17 cellular contexts compared by ENCODE assay signal in genomic region chr19:8767257-8767656, GRCh38. TPM values are rescaled to one million over a fixed set of nuclear protein-coding genes. Genes with fewer than 3 reads are reported as not detected.
"Had no signal": no experiment of that assay in that cellular context is flagged by ENCODE, and none has a peak within 500 bp of the region (broad histone marks: within the 10 kb centered on the region; RNA-seq: fewer than 3 reads in every experiment).

No MANE protein-coding gene starts in this region.

RNA-seq across cellular contexts. Expression of gene OR2Z1, which starts 45.8 kb away (rescaled TPM):
- total RNA-seq: activated B cell treated with CpG ODN at 0.5 μM for 24 hours; activated CD4-positive, alpha-beta memory T cell treated with anti-CD3 and anti-CD28 coated beads for 36 hours; activated CD4-positive, alpha-beta T cell treated with anti-CD3 and anti-CD28 coated beads for 36 hours; activated CD8-positive, alpha-beta memory T cell treated with anti-CD3 and anti-CD28 coated beads for 36 hours; activated CD8-positive, alpha-beta T cell treated with anti-CD3 and anti-CD28 coated beads for 36 hours; activated naive CD4-positive, alpha-beta T cell treated with anti-CD3 and anti-CD28 coated beads, Interleukin-2, amount 50 U/mL, for 72 hours; activated naive CD8-positive, alpha-beta T cell treated with anti-CD3 and anti-CD28 coated beads for 36 hours; activated T-cell treated with anti-CD3 and anti-CD28 coated beads, Interleukin-2, amount 50 U/mL, for 4 hours; activated T-cell treated with anti-CD3 and anti-CD28 coated beads, Interleukin-2, amount 50 U/mL, for 72 hours; activated T-helper 1 cell treated with anti-CD3 and anti-CD28 coated beads, Interleukin-12 subunit alpha, Interleukin-12 subunit beta, Interleukin-2, Interleukin-4 antibody, amounts not matched to agents 30 ng/mL and 10 ng/mL and 1 ng/mL, durations not matched to agents 14 hours and 24 hours and 36 hours; activated T-helper 17 cell treated with anti-CD3 and anti-CD28 coated beads, Interleukin-2, amount 50 U/mL, for 72 hours; adrenal gland; aorta; astrocyte; body of pancreas; breast epithelium; cardiac septum had no signal
